In genomic region chr9:75892168-75892901, GRCh38 we compare ENCODE assay signal across 8 cellular contexts. TPM values are rescaled to one million over a fixed set of nuclear protein-coding genes. Genes with fewer than 3 reads are reported as not detected.
DNase-seq lines count a peak whose midpoint lies in the region; ATAC-seq, FAIRE-seq and TF ChIP-seq lines count a peak whose summit lies in the region.

No MANE protein-coding gene starts in this region.

- POLR2A ChIA-PET in HEK293 (lab: Yijun Ruan, JAX) = interaction anchor here (0.9 to 2.4 kb wide), 3 partner anchors 11 to 87 kb away, joined by 3 to 19 read pairs (median 4); no protein-coding TSS in a partner anchor

- H3K4me3 Mint-ChIP-seq in activated CD8-positive, alpha-beta memory T cell treated with anti-CD3 and anti-CD28 coated beads, Interleukin-2, amount 10 ng/mL, durations not matched to agents 7 days and 5 days = peak overlapping the region; percentile 79
- peak overlapping the region; percentile 97 for H3K4me3 Mint-ChIP-seq in neural progenitor cell

- no peak for ATAC-seq in activated CD8-positive, alpha-beta memory T cell treated with anti-CD3 and anti-CD28 coated beads, Interleukin-2, amount 10 ng/mL, durations not matched to agents 7 days and 5 days
- ATAC-seq in aorta (ENCODE audit: low FRiP score) = peak; percentile 16
- no peak for ATAC-seq in HG02852 (IDR thresholded peaks at IDR 0.05; ENCODE audit: unreplicated experiment)

- TF ChIP-seq CTCF in HEK293 (tag by site-specific recombination; IDR thresholded peaks at IDR 0.05) (no peak), foreskin fibroblast (IDR thresholded peaks at IDR 0.05; ENCODE audit: low read depth, low read length) (no peak), neural progenitor cell (IDR thresholded peaks at IDR 0.05) (no peak)

- peak overlapping the region; percentile 45 for H2AFZ ChIP-seq in neural progenitor cell (replicated peaks)

- no peak for DNase-seq in activated CD8-positive, alpha-beta memory T cell treated with anti-CD3 and anti-CD28 coated beads, Interleukin-2, amount 10 ng/mL, durations not matched to agents 7 days and 5 days
- DNase-seq in foreskin fibroblast = peak in 1 of 2 donors; percentile 52
- DNase-seq in neural progenitor cell (ENCODE audit: low spot score) = peak; percentile 61
- DNase-seq in aorta = peak; percentile 73 to 83
- DNase-seq in NCI-H748 treated with DMSO at 0.1 percent for 48 hours (lab: John Stamatoyannopoulos, UW) = no peak
- no peak for DNase-seq in HTR-8/SVneo (ENCODE audit: insufficient read length, low spot score)

- peaks cover 14% of the 10 kb centered on the region for H3K4me1 Mint-ChIP-seq in activated CD8-positive, alpha-beta memory T cell treated with anti-CD3 and anti-CD28 coated beads, Interleukin-2, amount 10 ng/mL, durations not matched to agents 7 days and 5 days
- H3K4me1 Mint-ChIP-seq in neural progenitor cell = peaks cover 45% of the 10 kb centered on the region

- H3K4me3 ChIP-seq in HEK293 (ENCODE audit: low read depth, low read length) = peak overlapping the region; percentile 81
- peak overlapping the region; percentile 52 to 92 for H3K4me3 ChIP-seq in foreskin fibroblast (ENCODE audit: low read depth in 1 of 2, low read length in 2 of 2)
- H3K4me3 ChIP-seq in neural progenitor cell = peak overlapping the region; percentile 93
- H3K4me3 ChIP-seq in aorta (ENCODE audit: low read length in 2 of 2) = peak overlapping the region; percentile 86 to 87

- H3K9ac ChIP-seq in neural progenitor cell = peak overlapping the region; percentile 61

- peaks cover 29% of the 10 kb centered on the region for H4K20me1 ChIP-seq in neural progenitor cell (ENCODE audit: low read depth)

- H3K9me3 Mint-ChIP-seq in activated CD8-positive, alpha-beta memory T cell treated with anti-CD3 and anti-CD28 coated beads, Interleukin-2, amount 10 ng/mL, durations not matched to agents 7 days and 5 days (ENCODE audit: low read depth) = no peaks in the 10 kb centered on the region
- no peaks in the 10 kb centered on the region for H3K9me3 Mint-ChIP-seq in neural progenitor cell

- H3K27me3 ChIP-seq in neural progenitor cell (peaks cover 18% of the 10 kb centered on the region), aorta (ENCODE audit: control insufficient read depth in 1 of 2, insufficient read depth in 2 of 2, low read length in 1 of 2) (no peaks in the 10 kb centered on the region)

- H3K4me1 ChIP-seq in HEK293 (ENCODE audit: control insufficient read depth, insufficient read depth, low read length) = peaks cover 11% of the 10 kb centered on the region
- H3K4me1 ChIP-seq in neural progenitor cell = peaks cover 48% of the 10 kb centered on the region
- H3K4me1 ChIP-seq in aorta (ENCODE audit: control insufficient read depth in 1 of 2, insufficient read depth in 2 of 2, low read length in 2 of 2) = peaks cover 2 to 10% of the 10 kb centered on the region in 2 donors

- CTCF ChIA-PET in HEK293 (lab: Yijun Ruan, JAX) = interaction anchor here (0.7 to 1.2 kb wide), 2 partner anchors 26 to 268 kb away, joined by 3 read pairs; no protein-coding TSS in a partner anchor
- CTCF ChIA-PET in activated CD8-positive, alpha-beta memory T cell treated with anti-CD3 and anti-CD28 coated beads, Interleukin-2, amount 10 ng/mL, durations not matched to agents 7 days and 5 days (lab: Charles Lee) = no interaction called here

- H3K36me3 Mint-ChIP-seq in activated CD8-positive, alpha-beta memory T cell treated with anti-CD3 and anti-CD28 coated beads, Interleukin-2, amount 10 ng/mL, durations not matched to agents 7 days and 5 days = no peaks in the 10 kb centered on the region
- H3K36me3 Mint-ChIP-seq in neural progenitor cell = peaks cover 2% of the 10 kb centered on the region

- peak overlapping the region; percentile 97 for H3K4me2 ChIP-seq in neural progenitor cell

- H3K27me3 Mint-ChIP-seq in activated CD8-positive, alpha-beta memory T cell treated with anti-CD3 and anti-CD28 coated beads, Interleukin-2, amount 10 ng/mL, durations not matched to agents 7 days and 5 days = peaks cover 49% of the 10 kb centered on the region
- H3K27me3 Mint-ChIP-seq in neural progenitor cell (ENCODE audit: insufficient read depth, low read depth) = peaks cover 4% of the 10 kb centered on the region

- H3K79me2 ChIP-seq in neural progenitor cell (ENCODE audit: low read depth) = peaks cover 65% of the 10 kb centered on the region

- H3K36me3 ChIP-seq in HEK293 (ENCODE audit: control insufficient read depth in 2 of 2, insufficient read depth in 1 of 2, low read length in 2 of 2) (no peaks in the 10 kb centered on the region), neural progenitor cell (no peaks in the 10 kb centered on the region), aorta (ENCODE audit: control insufficient read depth in 1 of 2, insufficient read depth in 2 of 2, low read length in 1 of 2) (no peaks in the 10 kb centered on the region)

- peaks cover 3% of the 10 kb centered on the region for H3F3A ChIP-seq in neural progenitor cell (ENCODE audit: low read depth)

- peak overlapping the region; percentile 11; the same call in 1 of the 2 replicates for H3K27ac ChIP-seq in HEK293 (ENCODE audit: extremely low read depth, low read depth, low read length)
- H3K27ac ChIP-seq in neural progenitor cell = no peak overlapping the region
- peak overlapping the region in 1 of 2 donors; percentile 78 for H3K27ac ChIP-seq in aorta (ENCODE audit: low read depth in 1 of 2, low read length in 2 of 2)

- intact Hi-C loops in aorta (cut with DNase I) = loop anchor here (1.0 to 5.0 kb wide), 4 partner anchors 110 to 405 kb away; no protein-coding TSS in a partner anchor

- no peaks in the 10 kb centered on the region for H3K9me3 ChIP-seq in HEK293 (ENCODE audit: control insufficient read depth, insufficient read depth, low read depth, low read length)
- no peaks in the 10 kb centered on the region for H3K9me3 ChIP-seq in neural progenitor cell (ENCODE audit: low read depth)
- no peaks in the 10 kb centered on the region for H3K9me3 ChIP-seq in aorta (ENCODE audit: control insufficient read depth, low read length)

- 1% methylated on average over 35 of the region's 35 CpGs for WGBS in aorta, 2 donors

- no peak overlapping the region for H3K27ac Mint-ChIP-seq in activated CD8-positive, alpha-beta memory T cell treated with anti-CD3 and anti-CD28 coated beads, Interleukin-2, amount 10 ng/mL, durations not matched to agents 7 days and 5 days
- no peak overlapping the region for H3K27ac Mint-ChIP-seq in neural progenitor cell

- FAIRE-seq in HTR-8/SVneo (lab: Jason Lieb, UNC) = no peak

TF ChIP-seq in HEK293, 187 proteins besides CTCF, POLR2A, EP300 and RAD21 (continues in another document):
- TF ChIP-seq GLI2 (tag by site-specific recombination; IDR thresholded peaks at IDR 0.05; ENCODE audit: borderline replicate concordance, low read depth) (no peak), ZNF398 (tag by site-specific recombination; IDR thresholded peaks at IDR 0.05) (peak; percentile 81), ZNF140 (tag by site-specific recombination; IDR thresholded peaks at IDR 0.05) (no peak), KLF10 (tag by site-specific recombination; IDR thresholded peaks at IDR 0.05) (no peak), ZNF114 (tag by site-specific recombination; IDR thresholded peaks at IDR 0.05) (no peak), ZNF621 (tag by site-specific recombination; IDR thresholded peaks at IDR 0.05) (no peak), ZNF580 (tag by site-specific recombination; IDR thresholded peaks at IDR 0.05) (no peak), SCRT2 (tag by site-specific recombination; IDR thresholded peaks at IDR 0.05) (no peak), ZNF777 (tag by site-specific recombination; IDR thresholded peaks at IDR 0.05; ENCODE audit: borderline replicate concordance) (no peak), ZBTB7A (tag by site-specific recombination; IDR thresholded peaks at IDR 0.05; ENCODE audit: low read depth) (no peak), ZNF521 (tag by site-specific recombination; IDR thresholded peaks at IDR 0.05) (no peak)

RNA-seq across cellular contexts. Expression of gene PCSK5, which starts 1.9 kb away (rescaled TPM):
- total RNA-seq in activated CD8-positive, alpha-beta memory T cell treated with anti-CD3 and anti-CD28 coated beads, Interleukin-2, amount 10 ng/mL, durations not matched to agents 7 days and 5 days = 1 to 10 TPM; 1.1 to 2.0 TPM
- 23.4 and 30.0 TPM in 2 replicates for total RNA-seq in neural progenitor cell (ENCODE audit: low replicate concordance)
- 10 to 100 TPM; 37.5 to 47.5 TPM for total RNA-seq in aorta
- polyA plus RNA-seq in aorta = 1 to 10 TPM; 5.1 to 6.6 TPM

Comparison
In these comparisons a context has a peak if more than half of its experiments do, and no peak if none do; other contexts are left out.
1. DNase-seq: peak in neural progenitor cell (single experiment) and aorta (2 of 2); none in activated CD8-positive, alpha-beta memory T cell treated with anti-CD3 and anti-CD28 coated beads, Interleukin-2, amount 10 ng/mL, durations not matched to agents 7 days and 5 days (single experiment), NCI-H748 treated with DMSO at 0.1 percent for 48 hours (single experiment) and HTR-8/SVneo (single experiment).
2. Peak in every context shown above with its lines, with median percentiles within 50 percentile points of each other: H3K4me3 ChIP-seq.